Comparison of ENCODE assay signal across 33 cellular contexts in genomic region chr3:131444180-131444579, GRCh38.
"Had no signal": no experiment of that assay in that cellular context is flagged by ENCODE, and none has a peak within 500 bp of the region (broad histone marks: within the 10 kb centered on the region; RNA-seq: fewer than 3 reads in every experiment).

No MANE protein-coding gene starts in this region.

- H3K4me3 ChIP-seq: adrenal gland, body of pancreas, esophagus muscularis mucosa, gastrocnemius medialis, heart left ventricle had no signal

- H3K4me1 Mint-ChIP-seq: activated CD4-positive, alpha-beta T cell treated with anti-CD3 and anti-CD28 coated beads for 36 hours; activated CD4-positive, alpha-beta T cell treated with anti-CD3 and anti-CD28 coated beads, Interleukin-2, amount 10 ng/mL, durations not matched to agents 24 days and 14 days; activated CD8-positive, alpha-beta memory T cell treated with anti-CD3 and anti-CD28 coated beads, Interleukin-2, amount 10 ng/mL, durations not matched to agents 7 days and 5 days; activated naive CD4-positive, alpha-beta T cell treated with anti-CD3 and anti-CD28 coated beads, Interleukin-2, amount 50 U/mL, for 24 hours; activated naive CD8-positive, alpha-beta T cell treated with anti-CD3 and anti-CD28 coated beads for 36 hours; activated naive CD8-positive, alpha-beta T cell treated with anti-CD3 and anti-CD28 coated beads, Interleukin-2, amount 50 U/mL, for 24 hours had no signal

- H3K36me3 ChIP-seq: adrenal gland, esophagus muscularis mucosa, gastrocnemius medialis, heart left ventricle had no signal

- H3K27me3 Mint-ChIP-seq: activated CD4-positive, alpha-beta memory T cell treated with anti-CD3 and anti-CD28 coated beads for 36 hours; activated CD4-positive, alpha-beta T cell treated with anti-CD3 and anti-CD28 coated beads, Interleukin-2, amount 10 ng/mL, durations not matched to agents 24 days and 14 days; activated naive CD8-positive, alpha-beta T cell treated with anti-CD3 and anti-CD28 coated beads for 36 hours; activated naive CD8-positive, alpha-beta T cell treated with anti-CD3 and anti-CD28 coated beads, Interleukin-2, amount 50 U/mL, for 24 hours had no signal

- H3K4me1 ChIP-seq: adrenal gland, body of pancreas, esophagus muscularis mucosa, foreskin keratinocyte, gastrocnemius medialis had no signal

- H3K4me3 Mint-ChIP-seq: activated CD4-positive, alpha-beta memory T cell treated with anti-CD3 and anti-CD28 coated beads for 36 hours; activated CD4-positive, alpha-beta T cell treated with anti-CD3 and anti-CD28 coated beads for 36 hours; activated CD4-positive, alpha-beta T cell treated with anti-CD3 and anti-CD28 coated beads, Interleukin-2, amount 10 ng/mL, durations not matched to agents 24 days and 14 days; activated CD8-positive, alpha-beta memory T cell treated with anti-CD3 and anti-CD28 coated beads, Interleukin-2, amount 10 ng/mL, durations not matched to agents 7 days and 5 days; activated CD8-positive, alpha-beta T cell treated with anti-CD3 and anti-CD28 coated beads, Interleukin-2, amount 10 ng/mL, durations not matched to agents 7 days and 5 days; activated naive CD4-positive, alpha-beta T cell treated with anti-CD3 and anti-CD28 coated beads for 36 hours; activated naive CD4-positive, alpha-beta T cell treated with anti-CD3 and anti-CD28 coated beads, Interleukin-2, amount 50 U/mL, for 24 hours; activated naive CD8-positive, alpha-beta T cell treated with anti-CD3 and anti-CD28 coated beads for 36 hours; activated naive CD8-positive, alpha-beta T cell treated with anti-CD3 and anti-CD28 coated beads, Interleukin-2, amount 50 U/mL, for 24 hours; activated T-helper 1 cell treated with anti-CD3 and anti-CD28 coated beads, Interleukin-12 subunit alpha, Interleukin-12 subunit beta, Interleukin-2, Interleukin-4 antibody, amounts not matched to agents 30 ng/mL and 10 ng/mL and 1 ng/mL, durations not matched to agents 14 hours and 24 hours and 36 hours; effector memory CD8-positive, alpha-beta T cell had no signal

- H3K9me3 ChIP-seq: adrenal gland, body of pancreas had no signal

- H3K9me3 Mint-ChIP-seq: activated CD4-positive, alpha-beta T cell treated with anti-CD3 and anti-CD28 coated beads, Interleukin-2, amount 10 ng/mL, durations not matched to agents 24 days and 14 days had no signal

- H3K27ac Mint-ChIP-seq: activated CD4-positive, alpha-beta memory T cell treated with anti-CD3 and anti-CD28 coated beads for 36 hours; activated CD4-positive, alpha-beta T cell treated with anti-CD3 and anti-CD28 coated beads for 36 hours; activated CD4-positive, alpha-beta T cell treated with anti-CD3 and anti-CD28 coated beads, Interleukin-2, amount 10 ng/mL, durations not matched to agents 24 days and 14 days; activated CD8-positive, alpha-beta memory T cell treated with anti-CD3 and anti-CD28 coated beads, Interleukin-2, amount 10 ng/mL, durations not matched to agents 7 days and 5 days; activated CD8-positive, alpha-beta T cell treated with anti-CD3 and anti-CD28 coated beads, Interleukin-2, amount 10 ng/mL, durations not matched to agents 7 days and 5 days; activated naive CD4-positive, alpha-beta T cell treated with anti-CD3 and anti-CD28 coated beads for 36 hours; activated naive CD4-positive, alpha-beta T cell treated with anti-CD3 and anti-CD28 coated beads, Interleukin-2, amount 50 U/mL, for 24 hours; activated naive CD8-positive, alpha-beta T cell treated with anti-CD3 and anti-CD28 coated beads for 36 hours; activated naive CD8-positive, alpha-beta T cell treated with anti-CD3 and anti-CD28 coated beads, Interleukin-2, amount 50 U/mL, for 24 hours; activated T-helper 1 cell treated with anti-CD3 and anti-CD28 coated beads, Interleukin-12 subunit alpha, Interleukin-12 subunit beta, Interleukin-2, Interleukin-4 antibody, amounts not matched to agents 30 ng/mL and 10 ng/mL and 1 ng/mL, durations not matched to agents 14 hours and 24 hours and 36 hours; activated T-helper 2 cell treated with anti-CD3 and anti-CD28 coated beads, Interferon-gamma antibody, Interleukin-2, Interleukin-4, amounts not matched to agents 10 μg/mL and 5 μg/mL and 100 μg/mL, durations not matched to agents 14 hours and 24 hours and 36 hours; effector memory CD8-positive, alpha-beta T cell had no signal

- H3K27me3 ChIP-seq: adrenal gland, body of pancreas, esophagus muscularis mucosa, gastrocnemius medialis, heart left ventricle had no signal

- DNase-seq: activated CD4-positive, alpha-beta memory T cell treated with anti-CD3 and anti-CD28 coated beads for 36 hours; activated CD4-positive, alpha-beta T cell treated with anti-CD3 and anti-CD28 coated beads for 36 hours; activated CD4-positive, alpha-beta T cell treated with anti-CD3 and anti-CD28 coated beads, Interleukin-2, amount 10 ng/mL, durations not matched to agents 24 days and 14 days; activated CD4-positive, CD25-positive, alpha-beta regulatory T cell; activated CD4-positive, CD25-positive, alpha-beta regulatory T cell treated with anti-CD3 and anti-CD28 coated beads, Interleukin-2, amount 50 U/mL, for 72 hours; activated CD8-positive, alpha-beta memory T cell treated with anti-CD3 and anti-CD28 coated beads, Interleukin-2, amount 10 ng/mL, durations not matched to agents 7 days and 5 days; activated CD8-positive, alpha-beta memory T cell treated with anti-CD3 and anti-CD28 coated beads, Interleukin-2, amount 50 U/mL, for 4 hours; activated CD8-positive, alpha-beta T cell treated with anti-CD3 and anti-CD28 coated beads, Interleukin-2, amount 10 ng/mL, durations not matched to agents 7 days and 5 days; activated effector memory CD4-positive, alpha-beta T cell treated with anti-CD3 and anti-CD28 coated beads, Interleukin-2, amount 50 U/mL, for 16 hours; activated naive CD4-positive, alpha-beta T cell treated with anti-CD3 and anti-CD28 coated beads for 36 hours; activated naive CD8-positive, alpha-beta T cell treated with anti-CD3 and anti-CD28 coated beads for 36 hours; activated naive CD8-positive, alpha-beta T cell treated with anti-CD3 and anti-CD28 coated beads, Interleukin-2, amount 50 U/mL, for 24 hours; activated T-cell treated with anti-CD3 and anti-CD28 coated beads, Interleukin-2, amount 50 U/mL, for 1 hour; activated T-cell treated with anti-CD3 and anti-CD28 coated beads, Interleukin-2, amount 50 U/mL, for 48 hours; adrenal gland; amygdala; aorta; body of pancreas; caudate nucleus; cortex of kidney; dermis blood vessel endothelial cell; effector CD4-positive, alpha-beta T cell; effector memory CD8-positive, alpha-beta T cell; erythroblast; foreskin keratinocyte; gastrocnemius medialis; glutamatergic neuron; heart left ventricle; T-helper 9 cell had no signal

- H3K27ac ChIP-seq: adrenal gland, body of pancreas, esophagus muscularis mucosa, foreskin keratinocyte, gastrocnemius medialis, heart left ventricle had no signal
